Comparison of ENCODE assay signal across 18 cellular contexts in genomic region chr4:4849106-4849505, GRCh38. TPM values are rescaled to one million over a fixed set of nuclear protein-coding genes. Genes with fewer than 3 reads are reported as not detected.
"Had no signal": no experiment of that assay in that cellular context is flagged by ENCODE, and none has a peak within 500 bp of the region (broad histone marks: within the 10 kb centered on the region; RNA-seq: fewer than 3 reads in every experiment).

No MANE protein-coding gene starts in this region.

- H3K36me3 Mint-ChIP-seq: naive thymus-derived CD8-positive, alpha-beta T cell had no signal

- H3K4me1 ChIP-seq: foreskin keratinocyte had no signal

- H3K36me3 ChIP-seq: heart left ventricle, neutrophil, right lobe of liver had no signal

- H3K4me3 ChIP-seq: dorsolateral prefrontal cortex, heart left ventricle, mucosa of descending colon, psoas muscle, right lobe of liver, skin epidermis had no signal

- H3K9me3 ChIP-seq: heart left ventricle, mucosa of descending colon, neutrophil, psoas muscle, right lobe of liver had no signal

- H3K27ac ChIP-seq: dorsolateral prefrontal cortex, foreskin keratinocyte, heart left ventricle, neutrophil, psoas muscle, right lobe of liver, skin epidermis had no signal

- ATAC-seq: foreskin keratinocyte; heart left ventricle; left colon; mucosa of descending colon; naive thymus-derived CD8-positive, alpha-beta T cell; psoas muscle; right lobe of liver had no signal

- H3K4me3 Mint-ChIP-seq: naive thymus-derived CD8-positive, alpha-beta T cell had no signal

- DNase-seq: cortex of kidney; effector memory CD4-positive, alpha-beta T cell; foreskin keratinocyte; hippocampal formation; left colon; mammary epithelial cell; retina; right lobe of liver; stimulated activated CD4-positive, alpha-beta T cell treated with anti-CD3 and anti-CD28 coated beads, Interleukin-12 subunit alpha, Interleukin-12 subunit beta, amount 100 ng/mL, for 4 hours; stimulated activated naive CD4-positive, alpha-beta T cell; trophoblast cell had no signal

RNA-seq across cellular contexts. Expression of gene MSX1, which starts 10.4 kb away (rescaled TPM):
- total RNA-seq: naive thymus-derived CD8-positive, alpha-beta T cell had no signal
- polyA plus RNA-seq: naive thymus-derived CD8-positive, alpha-beta T cell had no signal
